Comparison of ENCODE assay signal across 23 cellular contexts in genomic region chr12:331287-331686, GRCh38.
"Had no signal": no experiment of that assay in that cellular context is flagged by ENCODE, and none has a peak within 500 bp of the region (broad histone marks: within the 10 kb centered on the region; RNA-seq: fewer than 3 reads in every experiment).

No MANE protein-coding gene starts in this region.

- H3K27me3 Mint-ChIP-seq: activated CD8-positive, alpha-beta memory T cell treated with anti-CD3 and anti-CD28 coated beads, Interleukin-2, amount 10 ng/mL, durations not matched to agents 7 days and 5 days; brain had no signal

- H3K4me3 Mint-ChIP-seq: activated CD8-positive, alpha-beta memory T cell treated with anti-CD3 and anti-CD28 coated beads, Interleukin-2, amount 10 ng/mL, durations not matched to agents 7 days and 5 days; activated T-cell treated with anti-CD3 and anti-CD28 coated beads, Interleukin-2, amount 50 U/mL, for 72 hours; brain had no signal

- ATAC-seq: activated CD4-positive, CD25-positive, alpha-beta regulatory T cell treated with anti-CD3 and anti-CD28 coated beads, Interleukin-2, amount 50 U/mL, for 24 hours; activated CD8-positive, alpha-beta memory T cell treated with anti-CD3 and anti-CD28 coated beads, Interleukin-2, amount 10 ng/mL, durations not matched to agents 7 days and 5 days; activated T-cell treated with anti-CD3 and anti-CD28 coated beads, Interleukin-2, amount 50 U/mL, for 72 hours; K562 had no signal

- H3K27me3 ChIP-seq: Peyer's patch, SJCRH30 had no signal

- H3K9me3 Mint-ChIP-seq: activated T-cell treated with anti-CD3 and anti-CD28 coated beads, Interleukin-2, amount 50 U/mL, for 72 hours; activated T-helper 2 cell treated with anti-CD3 and anti-CD28 coated beads, Interferon-gamma antibody, Interleukin-2, Interleukin-4, amounts not matched to agents 10 μg/mL and 5 μg/mL and 100 μg/mL, durations not matched to agents 14 hours and 24 hours and 36 hours; brain had no signal

- H3K4me2 ChIP-seq: SK-N-SH had no signal

- H3K4me1 Mint-ChIP-seq: brain had no signal

- H3K4me3 ChIP-seq: K562, Peyer's patch, SJCRH30 had no signal

- H3K4me1 ChIP-seq: Peyer's patch, SJCRH30 had no signal

- H3K27ac Mint-ChIP-seq: activated CD8-positive, alpha-beta memory T cell treated with anti-CD3 and anti-CD28 coated beads, Interleukin-2, amount 10 ng/mL, durations not matched to agents 7 days and 5 days; activated T-helper 2 cell treated with anti-CD3 and anti-CD28 coated beads, Interferon-gamma antibody, Interleukin-2, Interleukin-4, amounts not matched to agents 10 μg/mL and 5 μg/mL and 100 μg/mL, durations not matched to agents 14 hours and 24 hours and 36 hours had no signal

- H3K9ac ChIP-seq: SK-N-SH had no signal

- H3K9me3 ChIP-seq: Peyer's patch, SJCRH30, SK-N-SH had no signal

- H3K27ac ChIP-seq: Peyer's patch, RWPE1, SJCRH30 had no signal

- DNase-seq: activated CD4-positive, alpha-beta T cell treated with anti-CD3 and anti-CD28 coated beads for 48 hours; activated CD4-positive, alpha-beta T cell treated with anti-CD3 and anti-CD28 coated beads, Interleukin-2, amount 50 U/mL, for 48 hours; activated CD8-positive, alpha-beta memory T cell treated with anti-CD3 and anti-CD28 coated beads, Interleukin-2, amount 10 ng/mL, durations not matched to agents 7 days and 5 days; activated gamma-delta T cell treated with Interleukin-2 at 50 U/mL for 16 hours; activated naive CD4-positive, alpha-beta T cell treated with anti-CD3 and anti-CD28 coated beads, Interleukin-2, amount 50 U/mL, for 16 hours; activated T-cell treated with anti-CD3 and anti-CD28 coated beads, Interleukin-2, amount 50 U/mL, for 72 hours; amygdala; Karpas-422; MM.1S; NCI-H1105 treated with DMSO at 0.1 percent for 48 hours; NCI-H1436 treated with DMSO at 0.1 percent for 48 hours; NCI-H187; NCI-H2081; NCI-H510A treated with DMSO at 0.1 percent for 48 hours; Peyer's patch; Right ventricle myocardium superior; SJCRH30; SK-N-SH had no signal
